ENCODE assay signal across 1 cellular context in the genomic region with DNA sequence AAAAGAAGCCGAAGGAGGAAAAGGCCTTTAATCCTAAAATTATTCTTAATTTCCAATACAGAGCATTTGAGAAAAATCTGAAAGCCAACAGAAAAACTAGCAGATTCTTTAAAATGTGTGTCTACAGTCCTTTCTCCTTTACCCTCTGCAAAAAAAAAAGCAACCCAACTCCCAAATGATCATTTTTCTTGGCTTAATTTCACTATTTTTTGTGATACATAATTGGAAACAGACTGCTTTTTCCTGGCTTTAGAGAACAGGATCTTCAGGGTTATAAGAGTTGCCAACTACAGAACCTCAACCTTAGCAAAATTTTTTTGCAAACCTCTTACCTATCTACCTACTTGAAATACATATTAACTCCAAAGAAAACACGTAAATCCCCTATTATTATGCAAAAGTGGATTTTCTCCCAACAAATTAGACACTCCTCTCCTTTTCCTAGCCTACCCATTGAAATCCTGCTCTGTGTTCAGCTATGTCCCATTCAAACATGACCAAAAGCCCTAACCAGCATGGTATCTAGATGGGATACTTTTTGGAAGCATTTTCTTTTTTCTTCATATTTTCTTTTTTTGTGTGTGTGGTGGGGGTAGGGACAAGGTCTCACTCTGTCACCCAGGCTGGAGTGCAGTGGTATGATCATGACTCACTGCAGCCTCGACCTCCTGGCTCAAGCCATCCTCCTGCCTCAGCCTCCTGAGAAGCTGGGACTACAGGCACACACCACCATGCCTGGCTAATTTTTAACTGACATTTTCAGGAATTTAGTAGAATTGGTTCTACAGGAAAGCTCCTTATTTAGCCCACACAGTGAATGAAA.
TF ChIP-seq lines count a peak whose summit lies in the region.

No MANE protein-coding gene starts in this region.

TF ChIP-seq in GM12878, 131 proteins besides CTCF, POLR2A, EP300 and RAD21:
- TF ChIP-seq ZBED1 (IDR thresholded peaks at IDR 0.05; ENCODE audit: borderline replicate concordance) (no peak), PAX8 (IDR thresholded peaks at IDR 0.05) (no peak), MXI1 (IDR thresholded peaks at IDR 0.05; ENCODE audit: low read depth, low read length) (no peak), NFIC (IDR thresholded peaks at IDR 0.05; ENCODE audit: low read depth, low read length) (no peak), SPI1 (IDR thresholded peaks at IDR 0.05; ENCODE audit: borderline replicate concordance, insufficient read depth, low read depth, low read length) (no peak), RBBP5 (conservative IDR thresholded peaks at IDR 0.05) (no peak), ASH2L (IDR thresholded peaks at IDR 0.05; ENCODE audit: borderline replicate concordance, low read depth) (no peak), NR2F1 (conservative IDR thresholded peaks at IDR 0.05) (no peak), NFYA (IDR thresholded peaks at IDR 0.05; ENCODE audit: borderline replicate concordance, low read depth, low read length) (no peak), FOS (IDR thresholded peaks at IDR 0.05; ENCODE audit: borderline replicate concordance, extremely low read depth, insufficient read length) (no peak), YBX1 (IDR thresholded peaks at IDR 0.05) (no peak), SMARCA5 (IDR thresholded peaks at IDR 0.05) (no peak), PML (IDR thresholded peaks at IDR 0.05; ENCODE audit: low read length) (no peak), CHD1 (IDR thresholded peaks at IDR 0.05; ENCODE audit: low read depth, low read length) (no peak), RUNX3 (IDR thresholded peaks at IDR 0.05; ENCODE audit: low read length) (no peak)
- TF ChIP-seq, protein P1, sequence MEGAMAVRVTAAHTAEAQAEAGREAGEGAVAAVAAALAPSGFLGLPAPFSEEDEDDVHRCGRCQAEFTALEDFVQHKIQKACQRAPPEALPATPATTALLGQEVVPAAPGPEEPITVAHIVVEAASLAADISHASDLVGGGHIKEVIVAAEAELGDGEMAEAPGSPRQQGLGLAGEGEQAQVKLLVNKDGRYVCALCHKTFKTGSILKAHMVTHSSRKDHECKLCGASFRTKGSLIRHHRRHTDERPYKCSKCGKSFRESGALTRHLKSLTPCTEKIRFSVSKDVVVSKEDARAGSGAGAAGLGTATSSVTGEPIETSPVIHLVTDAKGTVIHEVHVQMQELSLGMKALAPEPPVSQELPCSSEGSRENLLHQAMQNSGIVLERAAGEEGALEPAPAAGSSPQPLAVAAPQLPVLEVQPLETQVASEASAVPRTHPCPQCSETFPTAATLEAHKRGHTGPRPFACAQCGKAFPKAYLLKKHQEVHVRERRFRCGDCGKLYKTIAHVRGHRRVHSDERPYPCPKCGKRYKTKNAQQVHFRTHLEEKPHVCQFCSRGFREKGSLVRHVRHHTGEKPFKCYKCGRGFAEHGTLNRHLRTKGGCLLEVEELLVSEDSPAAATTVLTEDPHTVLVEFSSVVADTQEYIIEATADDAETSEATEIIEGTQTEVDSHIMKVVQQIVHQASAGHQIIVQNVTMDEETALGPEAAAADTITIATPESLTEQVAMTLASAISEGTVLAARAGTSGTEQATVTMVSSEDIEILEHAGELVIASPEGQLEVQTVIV (IDR thresholded peaks at IDR 0.05; ENCODE audit: borderline replicate concordance, partially characterized antibody), result no peak
- TF ChIP-seq, protein P2, sequence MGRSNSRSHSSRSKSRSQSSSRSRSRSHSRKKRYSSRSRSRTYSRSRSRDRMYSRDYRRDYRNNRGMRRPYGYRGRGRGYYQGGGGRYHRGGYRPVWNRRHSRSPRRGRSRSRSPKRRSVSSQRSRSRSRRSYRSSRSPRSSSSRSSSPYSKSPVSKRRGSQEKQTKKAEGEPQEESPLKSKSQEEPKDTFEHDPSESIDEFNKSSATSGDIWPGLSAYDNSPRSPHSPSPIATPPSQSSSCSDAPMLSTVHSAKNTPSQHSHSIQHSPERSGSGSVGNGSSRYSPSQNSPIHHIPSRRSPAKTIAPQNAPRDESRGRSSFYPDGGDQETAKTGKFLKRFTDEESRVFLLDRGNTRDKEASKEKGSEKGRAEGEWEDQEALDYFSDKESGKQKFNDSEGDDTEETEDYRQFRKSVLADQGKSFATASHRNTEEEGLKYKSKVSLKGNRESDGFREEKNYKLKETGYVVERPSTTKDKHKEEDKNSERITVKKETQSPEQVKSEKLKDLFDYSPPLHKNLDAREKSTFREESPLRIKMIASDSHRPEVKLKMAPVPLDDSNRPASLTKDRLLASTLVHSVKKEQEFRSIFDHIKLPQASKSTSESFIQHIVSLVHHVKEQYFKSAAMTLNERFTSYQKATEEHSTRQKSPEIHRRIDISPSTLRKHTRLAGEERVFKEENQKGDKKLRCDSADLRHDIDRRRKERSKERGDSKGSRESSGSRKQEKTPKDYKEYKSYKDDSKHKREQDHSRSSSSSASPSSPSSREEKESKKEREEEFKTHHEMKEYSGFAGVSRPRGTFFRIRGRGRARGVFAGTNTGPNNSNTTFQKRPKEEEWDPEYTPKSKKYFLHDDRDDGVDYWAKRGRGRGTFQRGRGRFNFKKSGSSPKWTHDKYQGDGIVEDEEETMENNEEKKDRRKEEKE (IDR thresholded peaks at IDR 0.05), result no peak
- TF ChIP-seq, protein P3, sequence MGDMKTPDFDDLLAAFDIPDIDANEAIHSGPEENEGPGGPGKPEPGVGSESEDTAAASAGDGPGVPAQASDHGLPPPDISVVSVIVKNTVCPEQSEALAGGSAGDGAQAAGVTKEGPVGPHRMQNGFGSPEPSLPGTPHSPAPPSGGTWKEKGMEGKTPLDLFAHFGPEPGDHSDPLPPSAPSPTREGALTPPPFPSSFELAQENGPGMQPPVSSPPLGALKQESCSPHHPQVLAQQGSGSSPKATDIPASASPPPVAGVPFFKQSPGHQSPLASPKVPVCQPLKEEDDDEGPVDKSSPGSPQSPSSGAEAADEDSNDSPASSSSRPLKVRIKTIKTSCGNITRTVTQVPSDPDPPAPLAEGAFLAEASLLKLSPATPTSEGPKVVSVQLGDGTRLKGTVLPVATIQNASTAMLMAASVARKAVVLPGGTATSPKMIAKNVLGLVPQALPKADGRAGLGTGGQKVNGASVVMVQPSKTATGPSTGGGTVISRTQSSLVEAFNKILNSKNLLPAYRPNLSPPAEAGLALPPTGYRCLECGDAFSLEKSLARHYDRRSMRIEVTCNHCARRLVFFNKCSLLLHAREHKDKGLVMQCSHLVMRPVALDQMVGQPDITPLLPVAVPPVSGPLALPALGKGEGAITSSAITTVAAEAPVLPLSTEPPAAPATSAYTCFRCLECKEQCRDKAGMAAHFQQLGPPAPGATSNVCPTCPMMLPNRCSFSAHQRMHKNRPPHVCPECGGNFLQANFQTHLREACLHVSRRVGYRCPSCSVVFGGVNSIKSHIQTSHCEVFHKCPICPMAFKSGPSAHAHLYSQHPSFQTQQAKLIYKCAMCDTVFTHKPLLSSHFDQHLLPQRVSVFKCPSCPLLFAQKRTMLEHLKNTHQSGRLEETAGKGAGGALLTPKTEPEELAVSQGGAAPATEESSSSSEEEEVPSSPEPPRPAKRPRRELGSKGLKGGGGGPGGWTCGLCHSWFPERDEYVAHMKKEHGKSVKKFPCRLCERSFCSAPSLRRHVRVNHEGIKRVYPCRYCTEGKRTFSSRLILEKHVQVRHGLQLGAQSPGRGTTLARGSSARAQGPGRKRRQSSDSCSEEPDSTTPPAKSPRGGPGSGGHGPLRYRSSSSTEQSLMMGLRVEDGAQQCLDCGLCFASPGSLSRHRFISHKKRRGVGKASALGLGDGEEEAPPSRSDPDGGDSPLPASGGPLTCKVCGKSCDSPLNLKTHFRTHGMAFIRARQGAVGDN (IDR thresholded peaks at IDR 0.05), result no peak
- TF ChIP-seq, protein P4, sequence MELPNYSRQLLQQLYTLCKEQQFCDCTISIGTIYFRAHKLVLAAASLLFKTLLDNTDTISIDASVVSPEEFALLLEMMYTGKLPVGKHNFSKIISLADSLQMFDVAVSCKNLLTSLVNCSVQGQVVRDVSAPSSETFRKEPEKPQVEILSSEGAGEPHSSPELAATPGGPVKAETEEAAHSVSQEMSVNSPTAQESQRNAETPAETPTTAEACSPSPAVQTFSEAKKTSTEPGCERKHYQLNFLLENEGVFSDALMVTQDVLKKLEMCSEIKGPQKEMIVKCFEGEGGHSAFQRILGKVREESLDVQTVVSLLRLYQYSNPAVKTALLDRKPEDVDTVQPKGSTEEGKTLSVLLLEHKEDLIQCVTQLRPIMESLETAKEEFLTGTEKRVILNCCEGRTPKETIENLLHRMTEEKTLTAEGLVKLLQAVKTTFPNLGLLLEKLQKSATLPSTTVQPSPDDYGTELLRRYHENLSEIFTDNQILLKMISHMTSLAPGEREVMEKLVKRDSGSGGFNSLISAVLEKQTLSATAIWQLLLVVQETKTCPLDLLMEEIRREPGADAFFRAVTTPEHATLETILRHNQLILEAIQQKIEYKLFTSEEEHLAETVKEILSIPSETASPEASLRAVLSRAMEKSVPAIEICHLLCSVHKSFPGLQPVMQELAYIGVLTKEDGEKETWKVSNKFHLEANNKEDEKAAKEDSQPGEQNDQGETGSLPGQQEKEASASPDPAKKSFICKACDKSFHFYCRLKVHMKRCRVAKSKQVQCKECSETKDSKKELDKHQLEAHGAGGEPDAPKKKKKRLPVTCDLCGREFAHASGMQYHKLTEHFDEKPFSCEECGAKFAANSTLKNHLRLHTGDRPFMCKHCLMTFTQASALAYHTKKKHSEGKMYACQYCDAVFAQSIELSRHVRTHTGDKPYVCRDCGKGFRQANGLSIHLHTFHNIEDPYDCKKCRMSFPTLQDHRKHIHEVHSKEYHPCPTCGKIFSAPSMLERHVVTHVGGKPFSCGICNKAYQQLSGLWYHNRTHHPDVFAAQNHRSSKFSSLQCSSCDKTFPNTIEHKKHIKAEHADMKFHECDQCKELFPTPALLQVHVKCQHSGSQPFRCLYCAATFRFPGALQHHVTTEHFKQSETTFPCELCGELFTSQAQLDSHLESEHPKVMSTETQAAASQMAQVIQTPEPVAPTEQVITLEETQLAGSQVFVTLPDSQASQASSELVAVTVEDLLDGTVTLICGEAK (IDR thresholded peaks at IDR 0.05; ENCODE audit: borderline replicate concordance), result no peak
- TF ChIP-seq, protein P5, sequence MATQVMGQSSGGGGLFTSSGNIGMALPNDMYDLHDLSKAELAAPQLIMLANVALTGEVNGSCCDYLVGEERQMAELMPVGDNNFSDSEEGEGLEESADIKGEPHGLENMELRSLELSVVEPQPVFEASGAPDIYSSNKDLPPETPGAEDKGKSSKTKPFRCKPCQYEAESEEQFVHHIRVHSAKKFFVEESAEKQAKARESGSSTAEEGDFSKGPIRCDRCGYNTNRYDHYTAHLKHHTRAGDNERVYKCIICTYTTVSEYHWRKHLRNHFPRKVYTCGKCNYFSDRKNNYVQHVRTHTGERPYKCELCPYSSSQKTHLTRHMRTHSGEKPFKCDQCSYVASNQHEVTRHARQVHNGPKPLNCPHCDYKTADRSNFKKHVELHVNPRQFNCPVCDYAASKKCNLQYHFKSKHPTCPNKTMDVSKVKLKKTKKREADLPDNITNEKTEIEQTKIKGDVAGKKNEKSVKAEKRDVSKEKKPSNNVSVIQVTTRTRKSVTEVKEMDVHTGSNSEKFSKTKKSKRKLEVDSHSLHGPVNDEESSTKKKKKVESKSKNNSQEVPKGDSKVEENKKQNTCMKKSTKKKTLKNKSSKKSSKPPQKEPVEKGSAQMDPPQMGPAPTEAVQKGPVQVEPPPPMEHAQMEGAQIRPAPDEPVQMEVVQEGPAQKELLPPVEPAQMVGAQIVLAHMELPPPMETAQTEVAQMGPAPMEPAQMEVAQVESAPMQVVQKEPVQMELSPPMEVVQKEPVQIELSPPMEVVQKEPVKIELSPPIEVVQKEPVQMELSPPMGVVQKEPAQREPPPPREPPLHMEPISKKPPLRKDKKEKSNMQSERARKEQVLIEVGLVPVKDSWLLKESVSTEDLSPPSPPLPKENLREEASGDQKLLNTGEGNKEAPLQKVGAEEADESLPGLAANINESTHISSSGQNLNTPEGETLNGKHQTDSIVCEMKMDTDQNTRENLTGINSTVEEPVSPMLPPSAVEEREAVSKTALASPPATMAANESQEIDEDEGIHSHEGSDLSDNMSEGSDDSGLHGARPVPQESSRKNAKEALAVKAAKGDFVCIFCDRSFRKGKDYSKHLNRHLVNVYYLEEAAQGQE (IDR thresholded peaks at IDR 0.05; ENCODE audit: low read depth, low read length), result no peak
TF ChIP-seq in GM12878: peak in this region for 0.
